18 cellular contexts compared by ENCODE assay signal in the genomic region with DNA sequence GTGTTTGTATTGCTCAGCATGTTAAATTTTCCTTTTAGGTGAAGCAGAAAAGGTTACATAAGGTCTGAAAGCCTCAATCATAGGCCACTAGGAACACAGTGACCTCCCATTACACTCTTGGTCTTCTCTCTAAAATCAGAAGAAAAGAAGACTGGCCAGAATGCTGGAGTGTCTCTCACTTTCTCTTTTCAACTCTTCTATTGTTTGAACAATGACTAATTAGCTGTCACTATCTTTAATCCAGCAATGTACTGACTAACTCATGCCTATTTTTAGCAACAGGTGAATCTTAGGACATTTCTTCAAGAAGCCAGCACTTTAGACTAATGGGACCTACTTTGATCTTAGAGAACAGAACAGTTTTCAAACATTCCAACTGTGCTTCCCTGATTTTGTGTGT.
DNase-seq lines count a peak whose midpoint lies in the region; ATAC-seq and TF ChIP-seq lines count a peak whose summit lies in the region.
"Had no signal": no experiment of that assay in that cellular context is flagged by ENCODE, and none has a peak within 500 bp of the region (broad histone marks: within the 10 kb centered on the region; RNA-seq: fewer than 3 reads in every experiment).

No MANE protein-coding gene starts in this region.

- CTCF ChIA-PET in activated CD8-positive, alpha-beta T cell treated with anti-CD3 and anti-CD28 coated beads for 36 hours (lab: Charles Lee): interaction anchor here (0.7 to 7.5 kb wide), 5 partner anchors 19 to 707 kb away, joined by 3 to 58 read pairs (median 19); no protein-coding TSS in a partner anchor
- CTCF ChIA-PET in activated CD8-positive, alpha-beta T cell treated with anti-CD3 and anti-CD28 coated beads, Interleukin-2, amount 10 ng/mL, durations not matched to agents 7 days and 5 days (lab: Charles Lee): interaction anchor here (0.8 to 5.8 kb wide), 7 partner anchors 55 to 738 kb away, joined by 3 to 44 read pairs (median 4); no protein-coding TSS in a partner anchor
- CTCF ChIA-PET in Panc1 (lab: Charles Lee): no interaction called here

- no peaks in the 10 kb centered on the region for H3K9me3 Mint-ChIP-seq in activated CD8-positive, alpha-beta T cell treated with anti-CD3 and anti-CD28 coated beads for 36 hours
- no peaks in the 10 kb centered on the region for H3K9me3 Mint-ChIP-seq in activated CD8-positive, alpha-beta T cell treated with anti-CD3 and anti-CD28 coated beads, Interleukin-2, amount 10 ng/mL, durations not matched to agents 7 days and 5 days (ENCODE audit: insufficient read depth)
- no peaks in the 10 kb centered on the region for H3K9me3 Mint-ChIP-seq in stimulated activated effector memory CD8-positive, alpha-beta T cell treated with anti-CD3 and anti-CD28 coated beads, Interleukin-12 subunit alpha, Interleukin-12 subunit beta, amount 100 ng/mL, for 72 hours
- H3K9me3 Mint-ChIP-seq: activated B cell treated with CpG ODN at 0.5 μM for 24 hours had no signal

- no peak for DNase-seq in activated CD8-positive, alpha-beta T cell treated with anti-CD3 and anti-CD28 coated beads for 36 hours
- DNase-seq in activated CD8-positive, alpha-beta T cell treated with anti-CD3 and anti-CD28 coated beads, Interleukin-2, amount 10 ng/mL, durations not matched to agents 7 days and 5 days: no peak
- DNase-seq in Panc1 (ENCODE audit: low read depth, low spot score) (no peak), esophagus muscularis mucosa (ENCODE audit: extremely low spot score) (no peak), SKM-1 (lab: John Stamatoyannopoulos, UW; ENCODE audit: unreplicated experiment) (no peak), GM19238 (ENCODE audit: insufficient read length, low spot score) (no peak)
- DNase-seq in stimulated activated effector memory CD8-positive, alpha-beta T cell treated with anti-CD3 and anti-CD28 coated beads, Interleukin-12 subunit alpha, Interleukin-12 subunit beta, amount 100 ng/mL, for 72 hours (ENCODE audit: low spot score in 2 of 2): no peak
- DNase-seq: activated B cell treated with CpG ODN at 0.5 μM for 24 hours, aorta, COR-L47, head of caudate nucleus, MM.1S, NCI-H2081, NCI-H774, T-helper 2 cell, upper lobe of left lung had no signal

- H3K27me3 Mint-ChIP-seq in activated CD8-positive, alpha-beta T cell treated with anti-CD3 and anti-CD28 coated beads for 36 hours: peaks cover 2% of the 10 kb centered on the region
- H3K27me3 Mint-ChIP-seq in activated CD8-positive, alpha-beta T cell treated with anti-CD3 and anti-CD28 coated beads, Interleukin-2, amount 10 ng/mL, durations not matched to agents 7 days and 5 days (ENCODE audit: low read depth): no peaks in the 10 kb centered on the region

- POLR2A ChIA-PET in activated CD8-positive, alpha-beta T cell treated with anti-CD3 and anti-CD28 coated beads for 36 hours (lab: Charles Lee): interaction anchor here (0.7 to 1.5 kb wide), 2 partner anchors 11 to 31 kb away, joined by 3 read pairs; no protein-coding TSS in a partner anchor
- POLR2A ChIA-PET in activated CD8-positive, alpha-beta T cell treated with anti-CD3 and anti-CD28 coated beads, Interleukin-2, amount 10 ng/mL, durations not matched to agents 7 days and 5 days (lab: Charles Lee): no interaction called here
- POLR2A ChIA-PET in Panc1 (lab: Charles Lee): no interaction called here

- intact Hi-C loops in activated CD8-positive, alpha-beta T cell treated with anti-CD3 and anti-CD28 coated beads for 36 hours (cut with micrococcal nuclease): loop anchor here (2.0 kb wide), 1 partner anchor 706 kb away; no protein-coding TSS in a partner anchor
- intact Hi-C loops in Panc1 (cut with micrococcal nuclease; ENCODE audit: unreplicated experiment): loop anchor here (5.0 to 10.0 kb wide), 3 partner anchors 47 to 707 kb away; no protein-coding TSS in a partner anchor
- intact Hi-C loops in esophagus muscularis mucosa (cut with DNase I): no loop called here

- no peaks in the 10 kb centered on the region for H3K36me3 Mint-ChIP-seq in activated CD8-positive, alpha-beta T cell treated with anti-CD3 and anti-CD28 coated beads for 36 hours (ENCODE audit: low read depth)
- H3K36me3 Mint-ChIP-seq in activated CD8-positive, alpha-beta T cell treated with anti-CD3 and anti-CD28 coated beads, Interleukin-2, amount 10 ng/mL, durations not matched to agents 7 days and 5 days (ENCODE audit: low read depth): no peaks in the 10 kb centered on the region
- no peaks in the 10 kb centered on the region for H3K36me3 Mint-ChIP-seq in stimulated activated effector memory CD8-positive, alpha-beta T cell treated with anti-CD3 and anti-CD28 coated beads, Interleukin-12 subunit alpha, Interleukin-12 subunit beta, amount 100 ng/mL, for 72 hours

- H3K27ac Mint-ChIP-seq in activated CD8-positive, alpha-beta T cell treated with anti-CD3 and anti-CD28 coated beads for 36 hours: peak overlapping the region; percentile 37
- no peak overlapping the region for H3K27ac Mint-ChIP-seq in activated CD8-positive, alpha-beta T cell treated with anti-CD3 and anti-CD28 coated beads, Interleukin-2, amount 10 ng/mL, durations not matched to agents 7 days and 5 days
- no peak overlapping the region for H3K27ac Mint-ChIP-seq in stimulated activated effector memory CD8-positive, alpha-beta T cell treated with anti-CD3 and anti-CD28 coated beads, Interleukin-12 subunit alpha, Interleukin-12 subunit beta, amount 100 ng/mL, for 72 hours
- H3K27ac Mint-ChIP-seq: activated B cell treated with CpG ODN at 0.5 μM for 24 hours had no signal

- H3K4me3 ChIP-seq in Panc1 (ENCODE audit: low read depth in 2 of 2, low read length in 2 of 2) (no peak overlapping the region), esophagus muscularis mucosa (no peak overlapping the region)
- H3K4me3 ChIP-seq: HAP-1, upper lobe of left lung had no signal

- H3K9me3 ChIP-seq in Panc1 (ENCODE audit: control insufficient read depth, insufficient read depth, low read depth, low read length) (no peaks in the 10 kb centered on the region), esophagus muscularis mucosa (no peaks in the 10 kb centered on the region)
- H3K9me3 ChIP-seq: HAP-1, upper lobe of left lung had no signal

- peak; percentile 69 for ATAC-seq in activated CD8-positive, alpha-beta T cell treated with anti-CD3 and anti-CD28 coated beads for 36 hours
- ATAC-seq in activated CD8-positive, alpha-beta T cell treated with anti-CD3 and anti-CD28 coated beads, Interleukin-2, amount 10 ng/mL, durations not matched to agents 7 days and 5 days: no peak
- ATAC-seq in Panc1 (no peak), GM19351 (IDR thresholded peaks at IDR 0.05; ENCODE audit: unreplicated experiment) (no peak)
- peak; percentile 77 for ATAC-seq in stimulated activated effector memory CD8-positive, alpha-beta T cell treated with anti-CD3 and anti-CD28 coated beads, Interleukin-12 subunit alpha, Interleukin-12 subunit beta, amount 100 ng/mL, for 72 hours

- BruUV-seq in Panc1 (replicated peaks; lab: Mats Ljungman, UMichigan): no TSS peak

- no peak overlapping the region for H3K4me3 Mint-ChIP-seq in activated CD8-positive, alpha-beta T cell treated with anti-CD3 and anti-CD28 coated beads for 36 hours
- H3K4me3 Mint-ChIP-seq in activated CD8-positive, alpha-beta T cell treated with anti-CD3 and anti-CD28 coated beads, Interleukin-2, amount 10 ng/mL, durations not matched to agents 7 days and 5 days: no peak overlapping the region
- H3K4me3 Mint-ChIP-seq in stimulated activated effector memory CD8-positive, alpha-beta T cell treated with anti-CD3 and anti-CD28 coated beads, Interleukin-12 subunit alpha, Interleukin-12 subunit beta, amount 100 ng/mL, for 72 hours: no peak overlapping the region
- H3K4me3 Mint-ChIP-seq: activated B cell treated with CpG ODN at 0.5 μM for 24 hours had no signal

- H3K36me3 ChIP-seq in Panc1 (ENCODE audit: control insufficient read depth, insufficient read depth, low read length) (no peaks in the 10 kb centered on the region), esophagus muscularis mucosa (no peaks in the 10 kb centered on the region)
- H3K36me3 ChIP-seq: HAP-1, upper lobe of left lung had no signal

- H3K4me1 ChIP-seq in Panc1 (ENCODE audit: control insufficient read depth, insufficient read depth, low read length): peaks cover 9% of the 10 kb centered on the region
- H3K4me1 ChIP-seq in esophagus muscularis mucosa: peaks cover 3 to 37% (median 32%) of the 10 kb centered on the region in 4 donors

- peaks cover 44% of the 10 kb centered on the region for H3K4me1 Mint-ChIP-seq in activated CD8-positive, alpha-beta T cell treated with anti-CD3 and anti-CD28 coated beads for 36 hours (ENCODE audit: low read depth)
- H3K4me1 Mint-ChIP-seq in activated CD8-positive, alpha-beta T cell treated with anti-CD3 and anti-CD28 coated beads, Interleukin-2, amount 10 ng/mL, durations not matched to agents 7 days and 5 days (ENCODE audit: low read depth): peaks cover 13% of the 10 kb centered on the region
- H3K4me1 Mint-ChIP-seq in stimulated activated effector memory CD8-positive, alpha-beta T cell treated with anti-CD3 and anti-CD28 coated beads, Interleukin-12 subunit alpha, Interleukin-12 subunit beta, amount 100 ng/mL, for 72 hours: peaks cover 22% of the 10 kb centered on the region

- peak overlapping the region; percentile 2; the same call in 1 of the 2 replicates for H3K27ac ChIP-seq in Panc1 (ENCODE audit: low read length)
- peak overlapping the region; percentile 37 to 61 (median 44) for H3K27ac ChIP-seq in esophagus muscularis mucosa (replicated peaks in 1 of 4)
- H3K27ac ChIP-seq: upper lobe of left lung had no signal

- in situ Hi-C loops in Panc1 (cut with HindIII; ENCODE audit: low pct_unique_long_range_greater_than_20kb, low sequenced_read_pairs): no loop called here

- no peak for TF ChIP-seq CTCF in activated CD8-positive, alpha-beta T cell treated with anti-CD3 and anti-CD28 coated beads for 36 hours (IDR thresholded peaks at IDR 0.05)
- no peak for TF ChIP-seq CTCF in Panc1 (IDR thresholded peaks at IDR 0.05)
- TF ChIP-seq CTCF in esophagus muscularis mucosa (IDR thresholded peaks at IDR 0.05): no peak

- no peak for TF ChIP-seq POLR2A in esophagus muscularis mucosa (IDR thresholded peaks at IDR 0.05; ENCODE audit: low read depth)

- TF ChIP-seq EP300 in esophagus muscularis mucosa (IDR thresholded peaks at IDR 0.05): no peak

- H3K27me3 ChIP-seq in Panc1 (ENCODE audit: control insufficient read depth, insufficient read depth, low read length) (no peaks in the 10 kb centered on the region), esophagus muscularis mucosa (no peaks in the 10 kb centered on the region)
- H3K27me3 ChIP-seq: upper lobe of left lung had no signal

Comparison
In these comparisons a context has a peak if more than half of its experiments do, and no peak if none do; other contexts are left out.
1. ATAC-seq: peak in activated CD8-positive, alpha-beta T cell treated with anti-CD3 and anti-CD28 coated beads for 36 hours (single experiment) and stimulated activated effector memory CD8-positive, alpha-beta T cell treated with anti-CD3 and anti-CD28 coated beads, Interleukin-12 subunit alpha, Interleukin-12 subunit beta, amount 100 ng/mL, for 72 hours (single experiment); none in activated CD8-positive, alpha-beta T cell treated with anti-CD3 and anti-CD28 coated beads, Interleukin-2, amount 10 ng/mL, durations not matched to agents 7 days and 5 days (single experiment), Panc1 (single experiment) and GM19351 (single experiment).